9 cellular contexts compared by ENCODE assay signal in genomic region chr16:74226361-74226979, GRCh38.
DNase-seq lines count a peak whose midpoint lies in the region; ATAC-seq, FAIRE-seq and TF ChIP-seq lines count a peak whose summit lies in the region.
"Had no signal": no experiment of that assay in that cellular context is flagged by ENCODE, and none has a peak within 500 bp of the region (broad histone marks: within the 10 kb centered on the region; RNA-seq: fewer than 3 reads in every experiment).

No MANE protein-coding gene starts in this region.

- no peak for TF ChIP-seq POLR2A in GM12891 (IDR thresholded peaks at IDR 0.05; ENCODE audit: low read depth, low read length)

- H3K36me3 ChIP-seq in left ventricle myocardium inferior (no peaks in the 10 kb centered on the region), Panc1 (ENCODE audit: control insufficient read depth, insufficient read depth, low read length) (no peaks in the 10 kb centered on the region; the same call in 1 of the 2 replicates)

- no TSS peak for BruUV-seq in Panc1 (replicated peaks; lab: Mats Ljungman, UMichigan)

- intact Hi-C loops in left ventricle myocardium inferior (cut with micrococcal nuclease): no loop called here
- intact Hi-C loops in left cardiac atrium (cut with DNase I): no loop called here
- intact Hi-C loops in Panc1 (cut with micrococcal nuclease; ENCODE audit: unreplicated experiment): no loop called here

- CTCF ChIA-PET in Panc1 (lab: Charles Lee): interaction anchor here (0.6 to 1.5 kb wide), 3 partner anchors 12 to 270 kb away, joined by 3 to 4 read pairs (median 4); no protein-coding TSS in a partner anchor

- H3K4me1 ChIP-seq in left ventricle myocardium inferior (peaks cover 21% of the 10 kb centered on the region), Panc1 (ENCODE audit: control insufficient read depth, insufficient read depth, low read length) (no peaks in the 10 kb centered on the region)

- DNase-seq in left ventricle myocardium inferior: no peak
- DNase-seq in left cardiac atrium: no peak
- DNase-seq in Panc1 (ENCODE audit: low read depth, low spot score): no peak
- peak in 1 of 2 donors; percentile 19 for DNase-seq in frontal cortex (ENCODE audit: low spot score in 2 of 2)
- no peak for DNase-seq in cerebellum (ENCODE audit: low spot score)
- DNase-seq in UCSD-AML1 (lab: John Stamatoyannopoulos, UW; ENCODE audit: unreplicated experiment): no peak
- DNase-seq in GM12891 (ENCODE audit: insufficient read length, low spot score): no peak
- DNase-seq: NCI-H1436 had no signal

- ATAC-seq in left cardiac atrium (no peak), Panc1 (no peak), esophagus mucosa (no peak)

- H3K27me3 ChIP-seq in left ventricle myocardium inferior (ENCODE audit: low read depth): no peaks in the 10 kb centered on the region
- no peaks in the 10 kb centered on the region for H3K27me3 ChIP-seq in Panc1 (ENCODE audit: control insufficient read depth, insufficient read depth, low read length)

- in situ Hi-C loops in Panc1 (cut with HindIII; ENCODE audit: low pct_unique_long_range_greater_than_20kb, low sequenced_read_pairs): no loop called here

- FAIRE-seq in frontal cortex (lab: Jason Lieb, UNC): peak; percentile 17
- no peak for FAIRE-seq in GM12891 (lab: Jason Lieb, UNC)

- H3K27ac ChIP-seq in left ventricle myocardium inferior (replicated peaks) (no peak overlapping the region), Panc1 (ENCODE audit: low read length) (no peak overlapping the region)

- no peak overlapping the region for H3K4me3 ChIP-seq in left ventricle myocardium inferior
- H3K4me3 ChIP-seq in Panc1 (ENCODE audit: low read depth in 2 of 2, low read length in 2 of 2): no peak overlapping the region

- TF ChIP-seq CTCF in left ventricle myocardium inferior (IDR thresholded peaks at IDR 0.05; ENCODE audit: borderline replicate concordance) (peak; percentile 59), Panc1 (IDR thresholded peaks at IDR 0.05) (peak; percentile 60; the same call in 1 of the 2 replicates)

- H3K9me3 ChIP-seq in left ventricle myocardium inferior (replicated peaks): no peaks in the 10 kb centered on the region
- H3K9me3 ChIP-seq in Panc1 (ENCODE audit: control insufficient read depth, insufficient read depth, low read depth, low read length): no peaks in the 10 kb centered on the region

- POLR2A ChIA-PET in Panc1 (lab: Charles Lee): no interaction called here

TF ChIP-seq in GM12891, 5 proteins besides CTCF, POLR2A, EP300 and RAD21:
- TF ChIP-seq POU2F2 (IDR thresholded peaks at IDR 0.05; ENCODE audit: low read depth, low read length) (no peak), POLR2AphosphoS5 (IDR thresholded peaks at IDR 0.05; ENCODE audit: low read depth, low read length) (no peak), SPI1 (IDR thresholded peaks at IDR 0.05; ENCODE audit: low read depth, low read length) (no peak), TAF1 (IDR thresholded peaks at IDR 0.05; ENCODE audit: low read depth, low read length) (no peak), PAX5 (IDR thresholded peaks at IDR 0.05; ENCODE audit: insufficient read depth, low read length, severe bottlenecking) (no peak)
TF ChIP-seq in GM12891: peak in this region for 0.
